ENCODE assay signal across 15 cellular contexts in the genomic region with DNA sequence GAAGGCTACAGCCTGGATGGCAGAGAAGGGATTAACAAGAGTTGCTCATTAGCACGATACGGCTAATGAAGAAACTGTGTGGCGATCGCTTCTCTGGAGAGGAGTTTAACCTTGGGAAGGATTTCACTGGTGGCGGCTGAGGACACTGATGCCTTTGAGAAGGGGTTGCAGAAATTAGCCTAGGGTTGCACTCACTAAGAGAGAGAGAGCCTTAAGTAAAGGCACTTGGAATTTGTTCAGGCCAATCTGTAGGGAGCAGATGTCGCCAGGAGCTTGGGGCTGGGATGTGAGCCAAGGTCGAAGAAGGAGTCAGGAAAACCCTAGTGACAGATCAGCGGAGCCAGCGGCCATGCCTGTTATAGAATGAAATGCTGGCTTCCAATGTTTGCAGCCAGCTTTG. TPM values are rescaled to one million over a fixed set of nuclear protein-coding genes. Genes with fewer than 3 reads are reported as not detected.
DNase-seq lines count a peak whose midpoint lies in the region; ATAC-seq and TF ChIP-seq lines count a peak whose summit lies in the region.
"Had no signal": no experiment of that assay in that cellular context is flagged by ENCODE, and none has a peak within 500 bp of the region (broad histone marks: within the 10 kb centered on the region; RNA-seq: fewer than 3 reads in every experiment).

No MANE protein-coding gene starts in this region.

- H3K4me3 ChIP-seq in upper lobe of right lung, result peak overlapping the region; percentile 5
- H3K4me3 ChIP-seq: A549 had no signal

- no peaks in the 10 kb centered on the region for H3K4me1 ChIP-seq in upper lobe of right lung
- H3K4me1 ChIP-seq: A549 had no signal

- no peaks in the 10 kb centered on the region for H3K9me3 ChIP-seq in upper lobe of right lung
- H3K9me3 ChIP-seq: A549 had no signal

- H3K9me3 Mint-ChIP-seq in natural killer cell treated with Interleukin-12 subunit alpha and Interleukin-12 subunit beta and Interleukin-15 and Interleukin-18, amount 100 ng/mL, for 72 hours, result no peaks in the 10 kb centered on the region
- H3K9me3 Mint-ChIP-seq: activated T-helper 17 cell treated with anti-CD3 and anti-CD28 coated beads, Interleukin-2, amount 50 U/mL, for 72 hours had no signal

- H3K27ac Mint-ChIP-seq in natural killer cell treated with Interleukin-12 subunit alpha and Interleukin-12 subunit beta and Interleukin-15 and Interleukin-18, amount 100 ng/mL, for 72 hours, result no peak overlapping the region
- H3K27ac Mint-ChIP-seq: activated CD4-positive, alpha-beta T cell treated with anti-CD3 and anti-CD28 coated beads, Interleukin-2, amount 10 ng/mL, durations not matched to agents 7 days and 5 days; activated T-helper 17 cell treated with anti-CD3 and anti-CD28 coated beads, Interleukin-2, amount 50 U/mL, for 72 hours had no signal

- H3K27ac ChIP-seq in caudate nucleus (ENCODE audit: low read depth, low read length) (peak overlapping the region; percentile 40), upper lobe of right lung (no peak overlapping the region)
- H3K27ac ChIP-seq: A549 had no signal

- peaks cover 0 to 4% of the 10 kb centered on the region in 2 donors for H3K27me3 Mint-ChIP-seq in natural killer cell treated with Interleukin-12 subunit alpha and Interleukin-12 subunit beta and Interleukin-15 and Interleukin-18, amount 100 ng/mL, for 72 hours

- H3K27me3 ChIP-seq in upper lobe of right lung, result no peaks in the 10 kb centered on the region

- ATAC-seq in Right ventricle myocardium superior (ENCODE audit: poor library complexity) (peak; percentile 91), upper lobe of right lung (peak; percentile 21), GM19467 (IDR thresholded peaks at IDR 0.05; ENCODE audit: unreplicated experiment) (no peak), HG03565 (IDR thresholded peaks at IDR 0.05; ENCODE audit: unreplicated experiment) (no peak)
- ATAC-seq in natural killer cell treated with Interleukin-12 subunit alpha and Interleukin-12 subunit beta and Interleukin-15 and Interleukin-18, amount 100 ng/mL, for 72 hours, result no peak
- ATAC-seq: activated T-helper 17 cell treated with anti-CD3 and anti-CD28 coated beads, Interleukin-2, amount 50 U/mL, for 72 hours had no signal

- H3K4me3 Mint-ChIP-seq in natural killer cell treated with Interleukin-12 subunit alpha and Interleukin-12 subunit beta and Interleukin-15 and Interleukin-18, amount 100 ng/mL, for 72 hours, result no peak overlapping the region
- H3K4me3 Mint-ChIP-seq: activated CD4-positive, alpha-beta T cell treated with anti-CD3 and anti-CD28 coated beads, Interleukin-2, amount 10 ng/mL, durations not matched to agents 7 days and 5 days; activated T-helper 17 cell treated with anti-CD3 and anti-CD28 coated beads, Interleukin-2, amount 50 U/mL, for 72 hours had no signal

- no peaks in the 10 kb centered on the region for H3K36me3 ChIP-seq in upper lobe of right lung

- H3K4me1 Mint-ChIP-seq in natural killer cell treated with Interleukin-12 subunit alpha and Interleukin-12 subunit beta and Interleukin-15 and Interleukin-18, amount 100 ng/mL, for 72 hours (ENCODE audit: low read depth in 2 of 2), result no peaks in the 10 kb centered on the region
- H3K4me1 Mint-ChIP-seq: activated T-helper 17 cell treated with anti-CD3 and anti-CD28 coated beads, Interleukin-2, amount 50 U/mL, for 72 hours had no signal

- TF ChIP-seq CTCF in upper lobe of right lung (IDR thresholded peaks at IDR 0.05), result no peak

- DNase-seq in Right ventricle myocardium superior (peak; percentile 80), cardiac septum (ENCODE audit: low spot score) (no peak), caudate nucleus (lab: John Stamatoyannopoulos, UW) (peak in 23 of 61 donors; percentile 1 to 70 (median 16)), midbrain (lab: John Stamatoyannopoulos, UW) (peak; percentile 34), upper lobe of right lung (no peak)
- DNase-seq in natural killer cell treated with Interleukin-12 subunit alpha and Interleukin-12 subunit beta and Interleukin-15 and Interleukin-18, amount 100 ng/mL, for 72 hours (ENCODE audit: low spot score), result no peak
- DNase-seq: activated CD4-positive, alpha-beta T cell treated with anti-CD3 and anti-CD28 coated beads, Interleukin-2, amount 10 ng/mL, durations not matched to agents 7 days and 5 days; NCI-H1048; NCI-H510A treated with DMSO at 0.1 percent for 48 hours; RPMI8226; trophoblast cell had no signal

- intact Hi-C loops in Right ventricle myocardium superior (cut with DNase I), result no loop called here
- intact Hi-C loops in cardiac septum (cut with DNase I), result no loop called here
- intact Hi-C loops in upper lobe of right lung (cut with DNase I), result no loop called here

- no peaks in the 10 kb centered on the region for H3K36me3 Mint-ChIP-seq in natural killer cell treated with Interleukin-12 subunit alpha and Interleukin-12 subunit beta and Interleukin-15 and Interleukin-18, amount 100 ng/mL, for 72 hours

RNA-seq across cellular contexts. Expression of a gene that starts 43.6 kb away (rescaled TPM):
- total RNA-seq in Right ventricle myocardium superior, result 36.2 TPM
- 38.8 TPM for total RNA-seq in cardiac septum
- total RNA-seq in upper lobe of right lung, result 76.5 TPM
- 100 to 1,000 TPM; 111 to 128 TPM for total RNA-seq in natural killer cell treated with Interleukin-12 subunit alpha and Interleukin-12 subunit beta and Interleukin-15 and Interleukin-18, amount 100 ng/mL, for 72 hours

Comparison
In these comparisons a context has a peak if more than half of its experiments do, and no peak if none do; other contexts are left out.
1. DNase-seq: peak in Right ventricle myocardium superior (single experiment) and midbrain (single experiment); none in cardiac septum (single experiment), upper lobe of right lung (single experiment) and natural killer cell treated with Interleukin-12 subunit alpha and Interleukin-12 subunit beta and Interleukin-15 and Interleukin-18, amount 100 ng/mL, for 72 hours (single experiment).
2. ATAC-seq: peak in Right ventricle myocardium superior (single experiment) and upper lobe of right lung (single experiment); none in GM19467 (single experiment), HG03565 (single experiment) and natural killer cell treated with Interleukin-12 subunit alpha and Interleukin-12 subunit beta and Interleukin-15 and Interleukin-18, amount 100 ng/mL, for 72 hours (0 of 2).